ENCODE assay signal across 8 cellular contexts in genomic region chr12:27779416-27779815, GRCh38. TPM values are rescaled to one million over a fixed set of nuclear protein-coding genes. Genes with fewer than 3 reads are reported as not detected.
DNase-seq lines count a peak whose midpoint lies in the region; ATAC-seq, FAIRE-seq and TF ChIP-seq lines count a peak whose summit lies in the region.

No MANE protein-coding gene starts in this region.

- H3K4me1 ChIP-seq in CD8-positive, alpha-beta T cell (ENCODE audit: insufficient read depth, low read length): peaks cover 15% of the 10 kb centered on the region
- H3K4me1 ChIP-seq in lung (ENCODE audit: control insufficient read depth in 2 of 2, insufficient read depth in 2 of 2, low read length in 2 of 2): peaks cover 5 to 11% of the 10 kb centered on the region in 2 donors
- peaks cover 27% of the 10 kb centered on the region for H3K4me1 ChIP-seq in suprapubic skin

- no peaks in the 10 kb centered on the region for H3K27me3 Mint-ChIP-seq in CD8-positive, alpha-beta T cell (ENCODE audit: low read depth)

- no peak for TF ChIP-seq EP300 in suprapubic skin (IDR thresholded peaks at IDR 0.05)

- TF ChIP-seq POLR2A in suprapubic skin (IDR thresholded peaks at IDR 0.05): no peak

- intact Hi-C loops in CD8-positive, alpha-beta T cell (cut with DNase I, micrococcal nuclease): no loop called here

- FAIRE-seq in RCC 7860 (lab: Jason Lieb, UNC): no peak

- peak overlapping the region; percentile 53 for H3K27ac ChIP-seq in CD8-positive, alpha-beta T cell (ENCODE audit: low read depth, low read length)
- H3K27ac ChIP-seq in lung (ENCODE audit: low read depth in 1 of 2, low read length in 1 of 2): peak overlapping the region; percentile 90 to 96
- H3K27ac ChIP-seq in suprapubic skin: peak overlapping the region; percentile 90

- peaks cover 36% of the 10 kb centered on the region for H3K4me1 Mint-ChIP-seq in CD8-positive, alpha-beta T cell (ENCODE audit: low read depth)

- no peaks in the 10 kb centered on the region for H3K9me3 Mint-ChIP-seq in CD8-positive, alpha-beta T cell

- H3K27ac Mint-ChIP-seq in CD8-positive, alpha-beta T cell: peak overlapping the region; percentile 91

- WGBS in lung, 2 donors: 8 to 9% methylated on average over 15 of the region's 15 CpGs
- 1% methylated on average over 15 of the region's 15 CpGs for WGBS in suprapubic skin

- peak overlapping the region; percentile 73 for H3K4me3 ChIP-seq in CD8-positive, alpha-beta T cell (ENCODE audit: low read depth, low read length)
- H3K4me3 ChIP-seq in lung (peak overlapping the region; percentile 77), suprapubic skin (peak overlapping the region; percentile 73)

- no peaks in the 10 kb centered on the region for H3K36me3 ChIP-seq in CD8-positive, alpha-beta T cell (ENCODE audit: insufficient read depth, low read length)
- H3K36me3 ChIP-seq in lung (ENCODE audit: control insufficient read depth in 2 of 2, insufficient read depth in 2 of 2, low read length in 2 of 2) (no peaks in the 10 kb centered on the region), suprapubic skin (no peaks in the 10 kb centered on the region)

- no peak for TF ChIP-seq CTCF in CD8-positive, alpha-beta T cell (IDR thresholded peaks at IDR 0.05)
- TF ChIP-seq CTCF in lung (IDR thresholded peaks at IDR 0.05; ENCODE audit: control extremely low read depth, extremely low read depth) (no peak), suprapubic skin (IDR thresholded peaks at IDR 0.05) (no peak)

- peak overlapping the region; percentile 88 for H3K4me3 Mint-ChIP-seq in CD8-positive, alpha-beta T cell

- POLR2A ChIA-PET in CD8-positive, alpha-beta T cell (lab: Charles Lee): interaction anchor here (1.0 to 2.2 kb wide), 10 partner anchors 9 to 946 kb away, joined by 3 to 10 read pairs (median 4); partner anchors contain the start of genes CCDC91, ITPR2 and TM7SF3

- DNase-seq in CD8-positive, alpha-beta T cell: peak in 2 of 7 experiments; percentile 1 to 12
- peak; percentile 21 for DNase-seq in GM19238 (ENCODE audit: insufficient read length, low spot score)
- peak; percentile 36 for DNase-seq in RPMI7951 (ENCODE audit: low read depth)
- DNase-seq in cerebellar cortex (ENCODE audit: low spot score): peak; percentile 58
- DNase-seq in lung (ENCODE audit: low spot score): no peak
- no peak for DNase-seq in suprapubic skin (ENCODE audit: low spot score in 2 of 2)
- DNase-seq in RCC 7860 (ENCODE audit: low spot score): no peak

- no peaks in the 10 kb centered on the region for H3K27me3 ChIP-seq in CD8-positive, alpha-beta T cell (ENCODE audit: insufficient read depth, low read length)
- H3K27me3 ChIP-seq in lung (ENCODE audit: control insufficient read depth, insufficient read depth): no peaks in the 10 kb centered on the region
- H3K27me3 ChIP-seq in suprapubic skin: no peaks in the 10 kb centered on the region

- no peak for ATAC-seq in CD8-positive, alpha-beta T cell
- ATAC-seq in HG03378 (IDR thresholded peaks at IDR 0.05; ENCODE audit: unreplicated experiment) (peak; percentile 26), lung (ENCODE audit: insufficient read depth, low FRiP score) (no peak)

- no peaks in the 10 kb centered on the region for H3K9me3 ChIP-seq in CD8-positive, alpha-beta T cell (ENCODE audit: low read length)
- H3K9me3 ChIP-seq in lung (ENCODE audit: control insufficient read depth in 2 of 2, insufficient read depth in 1 of 2, low read length in 1 of 2): no peaks in the 10 kb centered on the region
- H3K9me3 ChIP-seq in suprapubic skin: no peaks in the 10 kb centered on the region

- CTCF ChIA-PET in CD8-positive, alpha-beta T cell (lab: Charles Lee): interaction anchor here (0.7 to 1.0 kb wide), 2 partner anchors 42 to 70 kb away, joined by 3 to 5 read pairs; no protein-coding TSS in a partner anchor

- peaks cover 12% of the 10 kb centered on the region for H3K36me3 Mint-ChIP-seq in CD8-positive, alpha-beta T cell

RNA-seq across cellular contexts. Expression of gene KLHL42, which starts 0.6 kb away (rescaled TPM):
- 10 to 100 TPM; 11.0 to 11.1 TPM for total RNA-seq in CD8-positive, alpha-beta T cell
- total RNA-seq in RPMI7951 (2014; rRNA removed; shearing (Covaris generic)): 12.3 and 13.7 TPM in 2 replicates
- total RNA-seq in lung (10 to 100 TPM; 22.4 to 32.5 TPM), suprapubic skin (10 to 100 TPM; 14.0 to 30.3 (median 25.0) TPM)
- polyA plus RNA-seq in lung: 1 to 10 TPM; 7.5 to 8.2 TPM

RNA-seq across cellular contexts. Expression of gene MANSC4, which starts 0.6 kb away (rescaled TPM):
- total RNA-seq in CD8-positive, alpha-beta T cell: not detected
- not detected in 2 replicates for total RNA-seq in RPMI7951 (2014; rRNA removed; shearing (Covaris generic))
- total RNA-seq in lung (not detected), suprapubic skin (not detected)
- not detected for polyA plus RNA-seq in lung

Comparison
In these comparisons a context has a peak if more than half of its experiments do, and no peak if none do; other contexts are left out.
1. DNase-seq: peak in GM19238 (single experiment), RPMI7951 (single experiment) and cerebellar cortex (single experiment); none in lung (single experiment), suprapubic skin (0 of 2) and RCC 7860 (single experiment).
2. Peak in every context shown above with its lines, with median percentiles within 50 percentile points of each other: H3K27ac ChIP-seq and H3K4me3 ChIP-seq.